23 cellular contexts compared by ENCODE assay signal in genomic region chr7:25843467-25843866, GRCh38.
DNase-seq lines count a peak whose midpoint lies in the region; ATAC-seq, FAIRE-seq and TF ChIP-seq lines count a peak whose summit lies in the region.
"Had no signal": no experiment of that assay in that cellular context is flagged by ENCODE, and none has a peak within 500 bp of the region (broad histone marks: within the 10 kb centered on the region; RNA-seq: fewer than 3 reads in every experiment).

No MANE protein-coding gene starts in this region.

- intact Hi-C loops in lower lobe of right lung (cut with DNase I), result no loop called here

- H3K27ac ChIP-seq in lower lobe of right lung, result no peak overlapping the region
- H3K27ac ChIP-seq: SK-N-MC, thyroid gland had no signal

- no peaks in the 10 kb centered on the region for H4K20me1 ChIP-seq in Loucy (ENCODE audit: insufficient read depth, low read length, poor library complexity, severe bottlenecking)

- H3K36me3 Mint-ChIP-seq in chondrocyte (ENCODE audit: low read depth), result peaks cover 3% of the 10 kb centered on the region
- H3K36me3 Mint-ChIP-seq: activated naive CD4-positive, alpha-beta T cell treated with anti-CD3 and anti-CD28 coated beads, Interleukin-2, amount 10 ng/mL, durations not matched to agents 7 days and 5 days had no signal

- no peak overlapping the region for H2AFZ ChIP-seq in Loucy (ENCODE audit: low read length)

- no peaks in the 10 kb centered on the region for H3F3A ChIP-seq in Loucy (ENCODE audit: low read depth)

- peaks cover 9% of the 10 kb centered on the region for H3K4me1 ChIP-seq in Loucy (ENCODE audit: insufficient read depth, low read length, poor library complexity, severe bottlenecking)
- peaks cover 11% of the 10 kb centered on the region for H3K4me1 ChIP-seq in lower lobe of right lung

- no peak overlapping the region for H3K4me2 ChIP-seq in Loucy (ENCODE audit: low read depth, low read length, poor library complexity, severe bottlenecking)

- no peak for DNase-seq in chondrocyte (ENCODE audit: low spot score)
- no peak for DNase-seq in retinal pigment epithelial cell (ENCODE audit: low read depth)
- DNase-seq in activated CD4-positive, alpha-beta T cell treated with anti-CD3 and anti-CD28 coated beads for 1 hour, result no peak
- no peak for DNase-seq in iPS-NIHi11 (ENCODE audit: low spot score)
- DNase-seq in lower lobe of right lung, result no peak
- DNase-seq: activated CD4-positive, CD25-positive, alpha-beta regulatory T cell; activated naive CD4-positive, alpha-beta T cell treated with anti-CD3 and anti-CD28 coated beads, Interleukin-2, amount 10 ng/mL, durations not matched to agents 7 days and 5 days; activated T-cell treated with anti-CD3 and anti-CD28 coated beads, Interleukin-2, amount 50 U/mL, for 48 hours; effector memory CD4-positive, alpha-beta T cell; EL; glutamatergic neuron; KG1; left colon; NCI-H187 treated with DMSO at 0.1 percent for 48 hours; NCI-H446; nephron progenitor cell; stimulated activated CD4-positive, alpha-beta T cell treated with anti-CD3 and anti-CD28 coated beads, Interleukin-1b, Interleukin-23, amount 100 ng/mL, for 48 hours; stimulated activated naive CD4-positive, alpha-beta T cell; thyroid gland had no signal

- no peaks in the 10 kb centered on the region for H3K9me2 ChIP-seq in Loucy (replicated peaks; ENCODE audit: low read depth, low read length)

- H3K9ac ChIP-seq in Loucy (ENCODE audit: low read depth, low read length, poor library complexity, severe bottlenecking), result no peak overlapping the region

- H3K9me3 Mint-ChIP-seq in chondrocyte (ENCODE audit: low read depth), result no peaks in the 10 kb centered on the region
- H3K9me3 Mint-ChIP-seq: activated naive CD4-positive, alpha-beta T cell treated with anti-CD3 and anti-CD28 coated beads, Interleukin-2, amount 10 ng/mL, durations not matched to agents 7 days and 5 days; central memory CD8-positive, alpha-beta T cell had no signal

- H3K9me3 ChIP-seq in Loucy (ENCODE audit: insufficient read depth, low read depth, low read length) (no peaks in the 10 kb centered on the region), lower lobe of right lung (no peaks in the 10 kb centered on the region)
- H3K9me3 ChIP-seq: thyroid gland had no signal

- H3K27me3 Mint-ChIP-seq in chondrocyte (ENCODE audit: low read depth), result no peaks in the 10 kb centered on the region

- H3K79me2 ChIP-seq in Loucy (ENCODE audit: insufficient read depth, low read length), result no peaks in the 10 kb centered on the region

- peak; percentile 54 for TF ChIP-seq CTCF in Loucy (conservative IDR thresholded peaks at IDR 0.05; ENCODE audit: low read length)
- TF ChIP-seq CTCF in chondrocyte (IDR thresholded peaks at IDR 0.05), result peak; percentile 55
- TF ChIP-seq CTCF in retinal pigment epithelial cell (conservative IDR thresholded peaks at IDR 0.05; ENCODE audit: low read depth, low read length), result peak; percentile 17
- no peak for TF ChIP-seq CTCF in lower lobe of right lung (IDR thresholded peaks at IDR 0.05)

- peak; percentile 81 for FAIRE-seq in G401.6 (lab: Jason Lieb, UNC)

- H3K36me3 ChIP-seq in Loucy (ENCODE audit: insufficient read depth, low read length) (no peaks in the 10 kb centered on the region), lower lobe of right lung (no peaks in the 10 kb centered on the region)
- H3K36me3 ChIP-seq: thyroid gland had no signal

- H3K4me1 Mint-ChIP-seq in chondrocyte (ENCODE audit: low read depth), result peaks cover 82% of the 10 kb centered on the region
- H3K4me1 Mint-ChIP-seq: activated naive CD4-positive, alpha-beta T cell treated with anti-CD3 and anti-CD28 coated beads, Interleukin-2, amount 10 ng/mL, durations not matched to agents 7 days and 5 days; central memory CD8-positive, alpha-beta T cell had no signal

- ATAC-seq in lower lobe of right lung, result no peak
- ATAC-seq: left colon had no signal

- H3K27me3 ChIP-seq in Loucy (ENCODE audit: insufficient read depth, low read length, poor library complexity, severe bottlenecking) (no peaks in the 10 kb centered on the region), lower lobe of right lung (ENCODE audit: low read depth) (no peaks in the 10 kb centered on the region)
- H3K27me3 ChIP-seq: thyroid gland had no signal

- no peak overlapping the region for H3K4me3 ChIP-seq in Loucy (ENCODE audit: low read length, poor library complexity, severe bottlenecking)
- no peak overlapping the region for H3K4me3 ChIP-seq in retinal pigment epithelial cell (ENCODE audit: low read length)
- H3K4me3 ChIP-seq in lower lobe of right lung, result no peak overlapping the region
- H3K4me3 ChIP-seq: SK-N-MC, thyroid gland had no signal

- H3K4me3 Mint-ChIP-seq in chondrocyte (ENCODE audit: unreplicated experiment), result no peak overlapping the region
- H3K4me3 Mint-ChIP-seq: activated naive CD4-positive, alpha-beta T cell treated with anti-CD3 and anti-CD28 coated beads, Interleukin-2, amount 10 ng/mL, durations not matched to agents 7 days and 5 days; central memory CD8-positive, alpha-beta T cell; nephron progenitor cell had no signal

- H3K27ac Mint-ChIP-seq in chondrocyte (ENCODE audit: unreplicated experiment), result peak overlapping the region; percentile 90
- H3K27ac Mint-ChIP-seq: activated naive CD4-positive, alpha-beta T cell treated with anti-CD3 and anti-CD28 coated beads, Interleukin-2, amount 10 ng/mL, durations not matched to agents 7 days and 5 days; nephron progenitor cell had no signal
